In genomic region chr3:171049831-171050444, GRCh38 we compare ENCODE assay signal across 8 cellular contexts. TPM values are rescaled to one million over a fixed set of nuclear protein-coding genes. Genes with fewer than 3 reads are reported as not detected.
DNase-seq lines count a peak whose midpoint lies in the region; ATAC-seq and TF ChIP-seq lines count a peak whose summit lies in the region.

No MANE protein-coding gene starts in this region.

- intact Hi-C loops in Right ventricle myocardium superior (cut with DNase I) = loop anchor here (5.0 kb wide), 1 partner anchor 517 kb away; no protein-coding TSS in a partner anchor

- H3K27ac Mint-ChIP-seq in activated naive CD4-positive, alpha-beta T cell treated with anti-CD3 and anti-CD28 coated beads, Interleukin-2, amount 50 U/mL, for 72 hours = no peak overlapping the region

- no peak overlapping the region for H3K4me3 ChIP-seq in HL-60 (replicated peaks; ENCODE audit: insufficient read depth, low read length)

- ATAC-seq in GM21390 (IDR thresholded peaks at IDR 0.05; ENCODE audit: unreplicated experiment) (peak; percentile 93), Right ventricle myocardium superior (ENCODE audit: poor library complexity) (peak; percentile 87)
- ATAC-seq in activated naive CD4-positive, alpha-beta T cell treated with anti-CD3 and anti-CD28 coated beads, Interleukin-2, amount 50 U/mL, for 72 hours = peak; percentile 71 to 72

- peaks cover 4 to 5% of the 10 kb centered on the region in 2 donors for H3K9me3 Mint-ChIP-seq in activated naive CD4-positive, alpha-beta T cell treated with anti-CD3 and anti-CD28 coated beads, Interleukin-2, amount 50 U/mL, for 72 hours

- H3K36me3 Mint-ChIP-seq in activated naive CD4-positive, alpha-beta T cell treated with anti-CD3 and anti-CD28 coated beads, Interleukin-2, amount 50 U/mL, for 72 hours = no peaks in the 10 kb centered on the region

- peak; percentile 26 for TF ChIP-seq CTCF in HL-60 (IDR thresholded peaks at IDR 0.05; ENCODE audit: insufficient read depth, low read length)

- DNase-seq in ELF-1 (ENCODE audit: low read depth, low spot score) (peak; percentile 57), HL-60 (ENCODE audit: low read depth in 1 of 2, low spot score in 1 of 2) (peak in 1 of 2 experiments; percentile 49), OCI-M1 (lab: John Stamatoyannopoulos, UW) (peak; percentile 60), Right ventricle myocardium superior (peak; percentile 66), putamen (ENCODE audit: low spot score) (peak; percentile 42), DMS79 treated with DMSO at 0.1 percent for 48 hours (lab: John Stamatoyannopoulos, UW) (no peak)
- peak in 1 of 2 donors; percentile 40 for DNase-seq in activated naive CD4-positive, alpha-beta T cell treated with anti-CD3 and anti-CD28 coated beads, Interleukin-2, amount 50 U/mL, for 72 hours (ENCODE audit: low spot score in 2 of 2)

- H3K27ac ChIP-seq in HL-60 (replicated peaks) = no peak overlapping the region

- no peaks in the 10 kb centered on the region for H3K27me3 ChIP-seq in HL-60 (ENCODE audit: insufficient read depth, poor library complexity, severe bottlenecking)

RNA-seq across cellular contexts. Expression of gene SLC2A2, which starts 23.4 kb away (rescaled TPM):
- total RNA-seq in activated naive CD4-positive, alpha-beta T cell treated with anti-CD3 and anti-CD28 coated beads, Interleukin-2, amount 50 U/mL, for 72 hours = not detected
- total RNA-seq in Right ventricle myocardium superior = not detected
